Comparison of ENCODE assay signal across 1 cellular context in genomic region chr2:33214436-33214835, GRCh38.
TF ChIP-seq lines count a peak whose summit lies in the region.

No MANE protein-coding gene starts in this region.

TF ChIP-seq in GM23338, 12 proteins besides CTCF, POLR2A, EP300 and RAD21 (continued from another document):
- TF ChIP-seq ZNF462 (CRISPR knock-in tag; IDR thresholded peaks at IDR 0.05) (no peak), CREB1 (CRISPR knock-in tag; IDR thresholded peaks at IDR 0.05; ENCODE audit: low read depth) (no peak), POLR2AphosphoS5 (IDR thresholded peaks at IDR 0.05; ENCODE audit: low read depth) (no peak), REST (IDR thresholded peaks at IDR 0.05; ENCODE audit: unreplicated experiment) (no peak)
TF ChIP-seq in GM23338: peak in this region for 0.
